8 cellular contexts compared by ENCODE assay signal in genomic region chr16:50067290-50067853, GRCh38. TPM values are rescaled to one million over a fixed set of nuclear protein-coding genes. Genes with fewer than 3 reads are reported as not detected.
DNase-seq lines count a peak whose midpoint lies in the region; ATAC-seq lines count a peak whose summit lies in the region.

No MANE protein-coding gene starts in this region.

- no peaks in the 10 kb centered on the region for H3K9me3 ChIP-seq in CD4-positive, alpha-beta memory T cell (ENCODE audit: control insufficient read depth in 1 of 2, low read length in 2 of 2)

- POLR2A ChIA-PET in CD4-positive, alpha-beta memory T cell (lab: Charles Lee; ENCODE audit: partially characterized antibody): interaction anchor here (3.4 to 3.5 kb wide), 2 partner anchors 42 to 85 kb away, joined by 23 to 32 read pairs; partner anchors contain the start of genes CNEP1R1 and TENT4B

- no peaks in the 10 kb centered on the region for H3K27me3 Mint-ChIP-seq in CD4-positive, alpha-beta memory T cell

- intact Hi-C loops in CD4-positive, alpha-beta memory T cell (cut with micrococcal nuclease): loop anchor here (1.0 to 5.0 kb wide), 4 partner anchors 145 to 739 kb away; partner anchors contain the start of genes BRD7 and CYLD

- peak in 4 of 5 donors; percentile 19 to 42 (median 26) for DNase-seq in CD4-positive, alpha-beta memory T cell
- DNase-seq in MV-4-11 (lab: John Stamatoyannopoulos, UW) (peak; percentile 82), fibroblast of gingiva (ENCODE audit: low read depth) (peak; percentile 57), pulmonary artery endothelial cell (ENCODE audit: low read depth, low spot score) (peak; percentile 37), NCI-H1417 treated with DMSO at 0.1 percent for 48 hours (lab: John Stamatoyannopoulos, UW) (no peak)
- peak; percentile 38 for DNase-seq in activated CD4-positive, alpha-beta T cell treated with anti-CD3 and anti-CD28 coated beads for 48 hours

- no peaks in the 10 kb centered on the region for H3K27me3 ChIP-seq in CD4-positive, alpha-beta memory T cell (ENCODE audit: insufficient read depth, low read length)

- H3K4me1 Mint-ChIP-seq in CD4-positive, alpha-beta memory T cell: peaks cover 31 to 54% (median 40%) of the 10 kb centered on the region in 4 donors

- no peak overlapping the region for H3K27ac ChIP-seq in CD4-positive, alpha-beta memory T cell (ENCODE audit: low read depth, low read length)

- peaks cover 33% of the 10 kb centered on the region for H3K4me1 ChIP-seq in CD4-positive, alpha-beta memory T cell (ENCODE audit: insufficient read depth, low read length)

- H3K9me3 Mint-ChIP-seq in CD4-positive, alpha-beta memory T cell: no peaks in the 10 kb centered on the region

- CTCF ChIA-PET in CD4-positive, alpha-beta memory T cell (lab: Charles Lee; ENCODE audit: partially characterized antibody): interaction anchor here (1.3 to 3.2 kb wide), 6 partner anchors 10 to 598 kb away, joined by 3 to 23 read pairs (median 10); partner anchors contain the start of gene CNEP1R1

- H3K4me3 ChIP-seq in CD4-positive, alpha-beta memory T cell (ENCODE audit: low read length in 2 of 2): peak overlapping the region; percentile 27 to 98

- H3K27ac Mint-ChIP-seq in CD4-positive, alpha-beta memory T cell: peak overlapping the region; percentile 38 to 97 (median 85)

- peaks cover 16 to 32% of the 10 kb centered on the region in 2 donors for H3K36me3 Mint-ChIP-seq in CD4-positive, alpha-beta memory T cell

- ATAC-seq in GM18868 (IDR thresholded peaks at IDR 0.05; ENCODE audit: unreplicated experiment) (peak; percentile 42), HG03108 (IDR thresholded peaks at IDR 0.05; ENCODE audit: unreplicated experiment) (no peak)

- peaks cover 16% of the 10 kb centered on the region for H3K36me3 ChIP-seq in CD4-positive, alpha-beta memory T cell (ENCODE audit: insufficient read depth, low read length)

- H3K4me3 Mint-ChIP-seq in CD4-positive, alpha-beta memory T cell: peak overlapping the region; percentile 90 to 97 (median 93)

RNA-seq across cellular contexts. Expression of gene HEATR3, which starts 1.6 kb away (rescaled TPM):
- 10 to 100 TPM; 20.5 to 25.6 TPM for total RNA-seq in CD4-positive, alpha-beta memory T cell
- 1 to 10 TPM; 3.2 to 5.7 TPM for polyA plus RNA-seq in CD4-positive, alpha-beta memory T cell
- total RNA-seq in pulmonary artery endothelial cell: 31.7 and 38.7 TPM in 2 replicates

RNA-seq across cellular contexts. Expression of gene CNEP1R1, which starts 42.3 kb away (rescaled TPM):
- 10 to 100 TPM; 34.2 to 40.8 TPM for total RNA-seq in CD4-positive, alpha-beta memory T cell
- polyA plus RNA-seq in CD4-positive, alpha-beta memory T cell: 10 to 100 TPM; 19.2 to 21.0 TPM
- 25.9 and 31.4 TPM in 2 replicates for total RNA-seq in pulmonary artery endothelial cell
